ENCODE assay signal across 26 cellular contexts in genomic region chr9:38343037-38343436, GRCh38.
"Had no signal": no experiment of that assay in that cellular context is flagged by ENCODE, and none has a peak within 500 bp of the region (broad histone marks: within the 10 kb centered on the region; RNA-seq: fewer than 3 reads in every experiment).

No MANE protein-coding gene starts in this region.

- H3K9me3 Mint-ChIP-seq: stimulated activated naive CD8-positive, alpha-beta T cell treated with anti-CD3 and anti-CD28 coated beads, Interleukin-15, Interleukin-2, amounts not matched to agents 100 ng/mL and 50 ng/mL, for 24 hours had no signal

- DNase-seq: head of caudate nucleus; hippocampal formation; kidney glomerular epithelial cell; left cardiac atrium; left lung; mesendoderm; naive B cell; nephron progenitor cell; nucleus accumbens; psoas muscle; right cardiac atrium; small intestine; spleen; stimulated activated CD4-positive, alpha-beta T cell treated with anti-CD3 and anti-CD28 coated beads, Interleukin-4, amount 100 ng/mL, for 24 hours; stimulated activated naive CD4-positive, alpha-beta T cell; trophoblast cell; upper lobe of right lung had no signal

- H3K27ac Mint-ChIP-seq: mesothelial cell of epicardium; naive B cell; nephron progenitor cell; stimulated activated effector memory CD8-positive, alpha-beta T cell treated with anti-CD3 and anti-CD28 coated beads, Interleukin-12 subunit alpha, Interleukin-12 subunit beta, amount 100 ng/mL, for 72 hours; stimulated activated naive CD8-positive, alpha-beta T cell treated with anti-CD3 and anti-CD28 coated beads, Interleukin-15, Interleukin-2, amounts not matched to agents 100 ng/mL and 50 ng/mL, for 24 hours had no signal

- H3K27ac ChIP-seq: left lung, parathyroid adenoma, psoas muscle, spleen, suprapubic skin, thoracic aorta, tibial artery, upper lobe of right lung had no signal

- H3K36me3 ChIP-seq: left lung, spleen, suprapubic skin, thoracic aorta, tibial artery, upper lobe of right lung had no signal

- H3K36me3 Mint-ChIP-seq: mesothelial cell of epicardium; stimulated activated effector memory CD8-positive, alpha-beta T cell treated with anti-CD3 and anti-CD28 coated beads, Interleukin-12 subunit alpha, Interleukin-12 subunit beta, amount 100 ng/mL, for 72 hours had no signal

- H3K27me3 Mint-ChIP-seq: stimulated activated naive CD8-positive, alpha-beta T cell treated with anti-CD3 and anti-CD28 coated beads, Interleukin-15, Interleukin-2, amounts not matched to agents 100 ng/mL and 50 ng/mL, for 24 hours had no signal

- ATAC-seq: left cardiac atrium; left lung; psoas muscle; right cardiac atrium; sciatic nerve; stimulated activated effector memory CD8-positive, alpha-beta T cell treated with anti-CD3 and anti-CD28 coated beads, Interleukin-12 subunit alpha, Interleukin-12 subunit beta, amount 100 ng/mL, for 72 hours; upper lobe of right lung had no signal

- H3K4me3 ChIP-seq: left lung, lung, psoas muscle, spleen, suprapubic skin, thoracic aorta, tibial artery, upper lobe of right lung had no signal

- H3K4me3 Mint-ChIP-seq: mesothelial cell of epicardium; naive B cell; nephron progenitor cell; stimulated activated effector memory CD8-positive, alpha-beta T cell treated with anti-CD3 and anti-CD28 coated beads, Interleukin-12 subunit alpha, Interleukin-12 subunit beta, amount 100 ng/mL, for 72 hours; stimulated activated naive CD8-positive, alpha-beta T cell treated with anti-CD3 and anti-CD28 coated beads, Interleukin-15, Interleukin-2, amounts not matched to agents 100 ng/mL and 50 ng/mL, for 24 hours had no signal

- H3K27me3 ChIP-seq: spleen, upper lobe of right lung had no signal

- H3K9me3 ChIP-seq: left lung, psoas muscle, spleen, suprapubic skin, thoracic aorta, tibial artery, upper lobe of right lung had no signal

- H3K4me1 ChIP-seq: left lung, parathyroid adenoma, psoas muscle, suprapubic skin, upper lobe of right lung had no signal
